ENCODE assay signal across 27 cellular contexts in the genomic region with DNA sequence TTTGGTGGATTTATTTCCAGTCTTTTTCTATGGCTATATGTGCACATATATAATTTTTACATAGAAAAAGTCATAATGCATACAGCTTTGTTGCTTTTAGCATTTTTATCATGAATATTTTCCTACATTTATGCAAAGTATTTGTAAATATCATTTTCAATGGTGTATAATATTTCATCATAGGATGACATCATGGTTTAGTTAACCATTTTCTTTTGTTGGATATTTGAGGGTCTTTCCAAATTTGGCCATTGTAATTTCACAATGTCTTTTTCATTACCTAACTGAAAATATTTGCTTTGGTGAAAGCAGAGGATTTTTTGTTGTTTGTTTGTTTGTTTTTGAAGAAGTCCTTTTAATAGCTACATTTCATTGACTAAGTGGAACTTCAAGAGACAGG. TPM values are rescaled to one million over a fixed set of nuclear protein-coding genes. Genes with fewer than 3 reads are reported as not detected.
DNase-seq lines count a peak whose midpoint lies in the region; ATAC-seq, FAIRE-seq and TF ChIP-seq lines count a peak whose summit lies in the region.
"Had no signal": no experiment of that assay in that cellular context is flagged by ENCODE, and none has a peak within 500 bp of the region (broad histone marks: within the 10 kb centered on the region; RNA-seq: fewer than 3 reads in every experiment).

No MANE protein-coding gene starts in this region.

- no peak overlapping the region for H3K18ac ChIP-seq in H1 (ENCODE audit: extremely low read depth, low read length)

- no peak overlapping the region for H3K9ac ChIP-seq in GM12878 (ENCODE audit: control insufficient read depth, insufficient read depth, low read length)
- H3K9ac ChIP-seq in H1 (replicated peaks in 1 of 4; ENCODE audit: extremely low read depth in 1 of 4, low read depth in 3 of 4, low read length in 3 of 4), result no peak overlapping the region
- H3K9ac ChIP-seq: BLaER1 had no signal

- H2AFZ ChIP-seq in GM12878 (ENCODE audit: control insufficient read depth, low read depth, low read length), result no peak overlapping the region
- H2AFZ ChIP-seq in H1 (ENCODE audit: low read length), result no peak overlapping the region

- no peak overlapping the region for H4K8ac ChIP-seq in H1 (ENCODE audit: extremely low read depth, insufficient read depth, low read length)

- H3K56ac ChIP-seq in H1 (replicated peaks; ENCODE audit: insufficient read length, low read depth, low read length), result no peak overlapping the region

- SMC1A ChIA-PET in GM12878 (lab: Charles Lee; ENCODE audit: uncharacterized antibody, unreplicated experiment), result no interaction called here

- FAIRE-seq in GM12878 (lab: Jason Lieb, UNC) (no peak), H1 (lab: Jason Lieb, UNC) (peak; percentile 42), small intestine (lab: Jason Lieb, UNC) (peak; percentile 19)
- FAIRE-seq: A204.1, GM12891 had no signal

- H2AK5ac ChIP-seq in H1 (ENCODE audit: low read depth, low read length), result no peak overlapping the region

- H3K79me1 ChIP-seq in H1 (ENCODE audit: low read depth, low read length), result no peaks in the 10 kb centered on the region

- no TSS peak for BruUV-seq in GM12878 (replicated peaks; lab: Mats Ljungman, UMichigan)

- no peak for TF ChIP-seq RAD21 in GM12878 (IDR thresholded peaks at IDR 0.05; ENCODE audit: insufficient read depth, low read depth, low read length)
- no peak for TF ChIP-seq RAD21 in H1 (IDR thresholded peaks at IDR 0.05 in 1 of 2, conservative IDR thresholded peaks at IDR 0.05 in 1 of 2; ENCODE audit: low read depth in 2 of 2, low read length in 2 of 2)

- intact Hi-C loops in GM12878 (cut with micrococcal nuclease; ENCODE audit: unreplicated experiment), result no loop called here
- intact Hi-C loops in vagina (cut with DNase I), result no loop called here
- intact Hi-C loops in esophagus muscularis mucosa (cut with DNase I), result no loop called here

- POLR2A ChIA-PET in HEK293 (lab: Yijun Ruan, JAX) (no interaction called here), GM12878 (lab: Charles Lee) (no interaction called here), H1 (lab: Charles Lee; ENCODE audit: partially characterized antibody) (no interaction called here)

- H2BK5ac ChIP-seq in H1 (ENCODE audit: low read depth, low read length), result no peak overlapping the region

- H3K4me2 ChIP-seq in GM12878 (ENCODE audit: control insufficient read depth, insufficient read depth) (no peak overlapping the region), H1 (ENCODE audit: insufficient read depth in 1 of 2, low read depth in 2 of 2, low read length in 2 of 2) (no peak overlapping the region)
- H3K4me2 ChIP-seq: BLaER1 had no signal

- H3K14ac ChIP-seq in H1 (ENCODE audit: insufficient read length), result no peak overlapping the region

- H3K4me3 ChIP-seq in HEK293 (ENCODE audit: low read depth, low read length) (no peak overlapping the region), GM12878 (no peak overlapping the region), H1 (ENCODE audit: extremely low read depth in 1 of 4, insufficient read depth in 2 of 4, low read depth in 3 of 4, low read length in 4 of 4) (no peak overlapping the region), small intestine (ENCODE audit: low read depth in 1 of 2, low read length in 2 of 2) (no peak overlapping the region), vagina (no peak overlapping the region), esophagus muscularis mucosa (no peak overlapping the region)
- H3K4me3 ChIP-seq: BLaER1 had no signal

- in situ Hi-C loops in GM12878 (cut with MboI), result no loop called here

- H3K4me1 ChIP-seq in HEK293 (ENCODE audit: control insufficient read depth, insufficient read depth, low read length), result no peaks in the 10 kb centered on the region
- no peaks in the 10 kb centered on the region for H3K4me1 ChIP-seq in GM12878 (ENCODE audit: control insufficient read depth, insufficient read depth, low read length)
- H3K4me1 ChIP-seq in H1 (replicated peaks in 1 of 4; ENCODE audit: control insufficient read depth in 3 of 4, insufficient read depth in 4 of 4, low read length in 3 of 4), result no peaks in the 10 kb centered on the region
- no peaks in the 10 kb centered on the region for H3K4me1 ChIP-seq in small intestine (ENCODE audit: control insufficient read depth in 2 of 2, insufficient read depth in 1 of 2, low read depth in 1 of 2, low read length in 1 of 2)
- H3K4me1 ChIP-seq in vagina, result no peaks in the 10 kb centered on the region
- no peaks in the 10 kb centered on the region for H3K4me1 ChIP-seq in esophagus muscularis mucosa
- H3K4me1 ChIP-seq: BE2C, BLaER1 had no signal

- no peaks in the 10 kb centered on the region for H3K23me2 ChIP-seq in H1 (ENCODE audit: low read depth, low read length)

- no peak overlapping the region for H2BK12ac ChIP-seq in H1 (ENCODE audit: low read depth, low read length)

- CTCF ChIA-PET in HEK293 (lab: Yijun Ruan, JAX), result interaction anchor here (0.6 to 0.7 kb wide), 2 partner anchors 27 to 280 kb away, joined by 3 read pairs; no protein-coding TSS in a partner anchor
- CTCF ChIA-PET in GM12878 (lab: Yijun Ruan, JAX), result no interaction called here
- CTCF ChIA-PET in H1 (lab: Charles Lee; ENCODE audit: partially characterized antibody), result interaction anchor here (0.6 kb wide), 1 partner anchor 40 kb away, joined by 3 read pairs; no protein-coding TSS in a partner anchor

- H2BK20ac ChIP-seq in H1 (ENCODE audit: low read length), result no peak overlapping the region

- H3K27me3 ChIP-seq in GM12878 (replicated peaks in 1 of 2; ENCODE audit: control insufficient read depth in 2 of 2, insufficient read depth in 2 of 2, low read length in 1 of 2), result no peaks in the 10 kb centered on the region
- no peaks in the 10 kb centered on the region for H3K27me3 ChIP-seq in H1 (replicated peaks in 1 of 4; ENCODE audit: control insufficient read depth in 3 of 4, extremely low read depth in 1 of 4, insufficient read depth in 3 of 4, low read length in 3 of 4)
- H3K27me3 ChIP-seq in small intestine (ENCODE audit: control insufficient read depth in 2 of 2, insufficient read depth in 2 of 2, low read length in 2 of 2), result no peaks in the 10 kb centered on the region
- H3K27me3 ChIP-seq in vagina, result no peaks in the 10 kb centered on the region
- peaks cover 0 to 5% (median 0%) of the 10 kb centered on the region in 4 donors for H3K27me3 ChIP-seq in esophagus muscularis mucosa
- H3K27me3 ChIP-seq: BE2C had no signal

- no peak overlapping the region for H4K91ac ChIP-seq in H1 (replicated peaks; ENCODE audit: insufficient read length, low read length)

- RAD21 ChIA-PET in GM12878 (lab: Charles Lee; ENCODE audit: unreplicated experiment), result no interaction called here

- H2BK15ac ChIP-seq in H1 (ENCODE audit: low read length), result no peak overlapping the region

- TF ChIP-seq POLR2A in GM12878 (IDR thresholded peaks at IDR 0.05; ENCODE audit: low read depth, low read length) (no peak), H1 (IDR thresholded peaks at IDR 0.05; ENCODE audit: control extremely low read depth in 1 of 2, low read depth in 2 of 2, low read length in 2 of 2) (no peak), vagina (IDR thresholded peaks at IDR 0.05) (no peak), esophagus muscularis mucosa (IDR thresholded peaks at IDR 0.05; ENCODE audit: low read depth) (no peak)

- no peak overlapping the region for H3K27ac ChIP-seq in HEK293 (ENCODE audit: extremely low read depth, low read depth, low read length)
- no peak overlapping the region for H3K27ac ChIP-seq in GM12878 (ENCODE audit: control insufficient read depth, insufficient read depth)
- no peak overlapping the region for H3K27ac ChIP-seq in H1 (ENCODE audit: low read depth, low read length)
- no peak overlapping the region for H3K27ac ChIP-seq in small intestine (ENCODE audit: low read depth in 1 of 2, low read length in 1 of 2)
- H3K27ac ChIP-seq in vagina, result no peak overlapping the region
- no peak overlapping the region for H3K27ac ChIP-seq in esophagus muscularis mucosa (replicated peaks in 1 of 4)
- H3K27ac ChIP-seq: BLaER1 had no signal

- H2BK120ac ChIP-seq in H1 (replicated peaks; ENCODE audit: low read depth, low read length), result no peak overlapping the region

- no peak for TF ChIP-seq CTCF in HEK293 (tag by site-specific recombination; IDR thresholded peaks at IDR 0.05)
- TF ChIP-seq CTCF in GM12878 (IDR thresholded peaks at IDR 0.05 in 2 of 3, conservative IDR thresholded peaks at IDR 0.05 in 1 of 3; ENCODE audit: control insufficient read depth in 2 of 3, extremely low read depth in 1 of 3, insufficient read depth in 1 of 3, low read depth in 3 of 3, low read length in 3 of 3), result no peak
- no peak for TF ChIP-seq CTCF in H1 (IDR thresholded peaks at IDR 0.05; ENCODE audit: control extremely low read depth in 1 of 3, insufficient read depth in 1 of 3, low read depth in 1 of 3, low read length in 3 of 3)
- no peak for TF ChIP-seq CTCF in vagina (IDR thresholded peaks at IDR 0.05)
- TF ChIP-seq CTCF in esophagus muscularis mucosa (IDR thresholded peaks at IDR 0.05), result no peak

- no peak overlapping the region for H3K4ac ChIP-seq in H1 (replicated peaks; ENCODE audit: insufficient read length, low read depth, low read length)

- H3K23ac ChIP-seq in H1 (ENCODE audit: insufficient read length), result no peak overlapping the region

- peaks cover 0 to 8% of the 10 kb centered on the region in 2 experiments; a peak in 1 of 3 replicates for H3K36me3 ChIP-seq in HEK293 (ENCODE audit: control insufficient read depth in 2 of 2, insufficient read depth in 1 of 2, low read length in 2 of 2)
- no peaks in the 10 kb centered on the region for H3K36me3 ChIP-seq in GM12878 (ENCODE audit: control insufficient read depth in 2 of 2, insufficient read depth in 2 of 2, low read length in 1 of 2)
- peaks cover 0 to 25% (median 1%) of the 10 kb centered on the region in 4 experiments; a peak in 3 of 8 replicates for H3K36me3 ChIP-seq in H1 (ENCODE audit: control insufficient read depth in 2 of 4, insufficient read depth in 4 of 4, low read length in 3 of 4)
- H3K36me3 ChIP-seq in small intestine (ENCODE audit: control insufficient read depth in 2 of 2, insufficient read depth in 2 of 2, low read length in 2 of 2), result no peaks in the 10 kb centered on the region
- H3K36me3 ChIP-seq in vagina, result no peaks in the 10 kb centered on the region
- H3K36me3 ChIP-seq in esophagus muscularis mucosa, result no peaks in the 10 kb centered on the region
- H3K36me3 ChIP-seq: BE2C, BLaER1 had no signal

- TF ChIP-seq EP300 in GM12878 (IDR thresholded peaks at IDR 0.05; ENCODE audit: borderline replicate concordance in 1 of 2, control insufficient read depth in 1 of 2, low read depth in 2 of 2, low read length in 2 of 2) (no peak), H1 (IDR thresholded peaks at IDR 0.05; ENCODE audit: borderline replicate concordance in 1 of 2, low read depth in 2 of 2, low read length in 2 of 2) (no peak), esophagus muscularis mucosa (IDR thresholded peaks at IDR 0.05) (no peak)

- no peaks in the 10 kb centered on the region for H4K20me1 ChIP-seq in GM12878 (ENCODE audit: control insufficient read depth, insufficient read depth)
- no peaks in the 10 kb centered on the region for H4K20me1 ChIP-seq in H1 (replicated peaks in 1 of 2; ENCODE audit: control insufficient read depth in 1 of 2, insufficient read depth in 2 of 2, low read length in 2 of 2)

- no peak overlapping the region for H4K5ac ChIP-seq in H1 (ENCODE audit: insufficient read length, low read depth, low read length)

- no peaks in the 10 kb centered on the region for H3K79me2 ChIP-seq in GM12878 (ENCODE audit: control insufficient read depth, insufficient read depth, low read length)
- no peaks in the 10 kb centered on the region for H3K79me2 ChIP-seq in H1 (ENCODE audit: control insufficient read depth in 1 of 2, insufficient read depth in 2 of 2, low read length in 2 of 2)

- no peak for ATAC-seq in GM12878

- no peak for DNase-seq in GM12878 (ENCODE audit: low read depth, low spot score)
- DNase-seq in H1 (ENCODE audit: low read depth in 1 of 2, low spot score in 2 of 2), result no peak
- no peak for DNase-seq in small intestine
- no peak for DNase-seq in vagina (ENCODE audit: extremely low spot score in 2 of 2)
- no peak for DNase-seq in esophagus muscularis mucosa (ENCODE audit: extremely low spot score)
- no peak for DNase-seq in NCI-H187 (lab: John Stamatoyannopoulos, UW)
- DNase-seq: 8988T; ACHN; BE2C; C1 segment of cervical spinal cord; CD4-positive, alpha-beta memory T cell; CD4-positive, CD25-positive, alpha-beta regulatory T cell; CD8-positive, alpha-beta memory T cell; COR-L47; DMS 273 treated with DMSO at 0.1 percent for 48 hours; DMS153; DMS53; DMS79; DND-41; EL; GDM1 had no signal

- no peaks in the 10 kb centered on the region for H3K9me3 ChIP-seq in HEK293 (ENCODE audit: control insufficient read depth, insufficient read depth, low read depth, low read length)
- no peaks in the 10 kb centered on the region for H3K9me3 ChIP-seq in GM12878 (replicated peaks; ENCODE audit: control insufficient read depth, insufficient read depth, low read length)
- H3K9me3 ChIP-seq in H1 (ENCODE audit: insufficient read depth in 2 of 2, low read depth in 1 of 2, low read length in 1 of 2), result no peaks in the 10 kb centered on the region
- no peaks in the 10 kb centered on the region for H3K9me3 ChIP-seq in small intestine (ENCODE audit: control insufficient read depth, low read depth)
- no peaks in the 10 kb centered on the region for H3K9me3 ChIP-seq in vagina
- H3K9me3 ChIP-seq in esophagus muscularis mucosa, result no peaks in the 10 kb centered on the region
- H3K9me3 ChIP-seq: BE2C, BLaER1 had no signal

RNA-seq across cellular contexts. Expression of a gene that starts 31.0 kb away (rescaled TPM):
- 0.98 and 1.9 TPM in 2 replicates for total RNA-seq in GM12878 (2013; cell fraction: nucleolus; rRNA removed)
- total RNA-seq in GM12878 (2014; rRNA removed) (under 0.01 TPM in 1 of 2 replicates, not detected in the other), GM12878 (2014; rRNA removed; fragmentation: Illumina TruSeq; extraction: Trizol) (0.04 and 0.05 TPM in 2 replicates), GM12878 (2021) (0.10 and 0.29 TPM in 2 replicates), vagina (2.9 TPM), esophagus muscularis mucosa (1 to 10 TPM in 2 of 4 donors, under 1 TPM in 2; 0.42 to 2.1 (median 0.95) TPM)
- polyA plus RNA-seq in GM12878 (2011; ENCODE audit: low read depth), result not detected
- polyA plus RNA-seq in GM12878 (2011; rRNA removed) (0.04 TPM in 1 of 2 replicates, not detected in the other), GM12878 (2014; fragmentation: Illumina TruSeq; extraction: Trizol) (0.03 TPM in 1 of 2 replicates, not detected in the other), GM12878 (2014; fragmentation: Nextera tagmentation; extraction: Ambion mirVana) (under 1 TPM in 1 of 2 experiments, not detected in 1; 0.02 TPM), GM12878 (2014; rRNA removed) (0.01 TPM in 1 of 2 replicates, not detected in the other), GM12878 (2016; fragmentation: Nextera tagmentation; extraction: Ambion mirVana) (not detected), H1 (2011; rRNA removed) (0.80 and 0.88 TPM in 2 replicates), small intestine (under 1 TPM in 2 of 3 donors, not detected in 1; under 0.01 to 0.51 TPM)
- under 0.01 and 0.01 TPM in 2 replicates for polyA plus RNA-seq in GM12878 (2011; cell fraction: cytosol; rRNA removed)
- polyA plus RNA-seq in GM12878 (2011; cell fraction: nucleus; rRNA removed), result 0.04 TPM in 1 of 2 replicates, not detected in the other
- polyA plus RNA-seq in GM12878 (2012), result not detected in 2 replicates
- not detected in 2 replicates for polyA minus RNA-seq in GM12878 (2011; rRNA and poly(A)+ RNA removed)
- not detected in 2 replicates for polyA minus RNA-seq in GM12878 (2011; cell fraction: cytosol; rRNA and poly(A)+ RNA removed)
- polyA minus RNA-seq in GM12878 (2011; cell fraction: nucleus; rRNA and poly(A)+ RNA removed), result not detected in 2 replicates
- total RNA-seq in H1 (2021; fragmentation: NEBNext Ultra II Directional; extraction: Animal tissue kit (Norgen Biotek cat#: 25700)), result 6.4 and 7.2 TPM in 2 replicates
- 1.9 TPM for polyA plus RNA-seq in H1 (2011; cell fraction: cytosol; rRNA removed)
- 4.4 TPM for polyA plus RNA-seq in H1 (2011; cell fraction: nucleus; rRNA removed)
- 1.6 to 2.8 TPM (median 2.1 TPM) in 4 replicates for polyA plus RNA-seq in H1 (2012, experiment 1 of 2)
- polyA plus RNA-seq in H1 (2012, experiment 2 of 2), result 0.22 TPM
- 1.9 TPM for polyA plus RNA-seq in H1 (2013, experiment 1 of 2)
- polyA plus RNA-seq in H1 (2013, experiment 2 of 2), result 1.9 TPM
- polyA minus RNA-seq in H1 (2011; rRNA and poly(A)+ RNA removed), result 4.2 and 5.0 TPM in 2 replicates
- polyA minus RNA-seq in H1 (2011; cell fraction: cytosol; rRNA and poly(A)+ RNA removed), result 3.9 TPM
- 14.5 TPM for polyA minus RNA-seq in H1 (2011; cell fraction: nucleus; rRNA and poly(A)+ RNA removed)
- total RNA-seq: A673 had no signal
- polyA plus RNA-seq: CD14-positive monocyte had no signal
